In the genomic region with DNA sequence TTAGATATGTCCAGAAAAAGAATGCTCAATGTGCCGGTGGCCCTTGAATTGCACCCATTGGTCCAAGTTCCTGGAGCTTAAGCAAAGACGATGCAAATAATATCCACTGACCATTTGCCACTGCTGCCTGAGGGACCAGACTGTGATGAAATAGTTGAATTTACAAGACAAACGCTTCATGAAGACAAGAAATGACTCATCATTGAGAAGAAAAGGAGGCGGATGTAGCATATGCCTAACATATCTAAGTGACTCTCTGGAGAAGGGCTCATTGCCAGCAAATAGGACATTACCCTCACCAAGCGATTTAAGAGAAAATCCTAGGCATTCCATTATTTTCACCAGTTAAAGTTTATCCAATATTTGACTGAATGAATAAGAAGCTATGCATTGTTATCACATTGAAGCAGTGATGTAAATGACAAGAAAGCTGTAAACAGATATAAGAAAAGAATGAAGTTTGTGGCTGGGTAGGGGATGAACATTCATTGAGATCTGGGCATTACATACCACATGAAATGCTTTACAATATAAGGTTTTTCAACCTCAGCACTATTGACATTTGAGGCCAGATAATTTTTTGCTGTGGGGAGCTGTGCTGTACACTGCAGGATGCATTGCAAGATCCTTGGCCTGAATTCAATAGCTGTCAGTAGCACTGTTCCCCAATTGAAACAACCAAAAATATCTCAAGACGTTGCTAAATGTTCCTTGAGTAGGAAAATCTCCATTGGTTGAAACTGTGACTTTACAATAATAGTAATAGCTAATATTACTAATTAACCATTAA, we compare ENCODE assay signal across 15 cellular contexts. TPM values are rescaled to one million over a fixed set of nuclear protein-coding genes. Genes with fewer than 3 reads are reported as not detected.
DNase-seq lines count a peak whose midpoint lies in the region; ATAC-seq and TF ChIP-seq lines count a peak whose summit lies in the region.
"Had no signal": no experiment of that assay in that cellular context is flagged by ENCODE, and none has a peak within 500 bp of the region (broad histone marks: within the 10 kb centered on the region; RNA-seq: fewer than 3 reads in every experiment).

No MANE protein-coding gene starts in this region.

- no peaks in the 10 kb centered on the region for H3K36me3 Mint-ChIP-seq in natural killer cell
- H3K36me3 Mint-ChIP-seq: activated naive CD8-positive, alpha-beta T cell treated with anti-CD3 and anti-CD28 coated beads, Interleukin-2, amount 10 ng/mL, durations not matched to agents 7 days and 5 days had no signal

- no peaks in the 10 kb centered on the region for H3K27me3 Mint-ChIP-seq in natural killer cell (ENCODE audit: low read depth in 2 of 2)
- H3K27me3 Mint-ChIP-seq: activated B cell treated with CpG ODN at 0.5 μM for 24 hours; activated naive CD8-positive, alpha-beta T cell treated with anti-CD3 and anti-CD28 coated beads, Interleukin-2, amount 10 ng/mL, durations not matched to agents 7 days and 5 days had no signal

- TF ChIP-seq CTCF in natural killer cell (IDR thresholded peaks at IDR 0.05), result no peak

- intact Hi-C loops in natural killer cell (cut with micrococcal nuclease), result no loop called here

- H3K4me3 Mint-ChIP-seq in natural killer cell, result no peak overlapping the region
- H3K4me3 Mint-ChIP-seq: activated B cell treated with CpG ODN at 0.5 μM for 24 hours; activated naive CD8-positive, alpha-beta T cell treated with anti-CD3 and anti-CD28 coated beads, Interleukin-2, amount 10 ng/mL, durations not matched to agents 7 days and 5 days had no signal

- H3K27ac Mint-ChIP-seq in natural killer cell, result no peak overlapping the region
- H3K27ac Mint-ChIP-seq: activated B cell treated with CpG ODN at 0.5 μM for 24 hours; activated naive CD8-positive, alpha-beta T cell treated with anti-CD3 and anti-CD28 coated beads, Interleukin-2, amount 10 ng/mL, durations not matched to agents 7 days and 5 days had no signal

- DNase-seq in EL (peak; percentile 50), MG63 (peak; percentile 2), dermis blood vessel endothelial cell (peak; percentile 78), islet precursor cell (peak; percentile 51), natural killer cell (no peak), NOMO-1 treated with dmso at 0.1 percent for 144 hours (lab: John Stamatoyannopoulos, UW; ENCODE audit: unreplicated experiment) (no peak)
- DNase-seq in activated effector memory CD4-positive, alpha-beta T cell treated with Interleukin-2 at 50 U/mL for 16 hours, result no peak
- DNase-seq: activated B cell treated with CpG ODN at 0.5 μM for 24 hours; activated naive CD8-positive, alpha-beta T cell treated with anti-CD3 and anti-CD28 coated beads, Interleukin-2, amount 10 ng/mL, durations not matched to agents 7 days and 5 days; GF-D8; heart left ventricle; NCI-H2029 treated with DMSO at 0.1 percent for 48 hours had no signal

- H3K36me3 ChIP-seq in MG63, result no peaks in the 10 kb centered on the region
- H3K36me3 ChIP-seq: heart left ventricle had no signal

- H3K9me3 ChIP-seq in MG63, result no peaks in the 10 kb centered on the region
- H3K9me3 ChIP-seq: heart left ventricle had no signal

- H3K4me3 ChIP-seq in MG63, result no peak overlapping the region
- H3K4me3 ChIP-seq: heart left ventricle had no signal

- ATAC-seq in natural killer cell, result no peak
- ATAC-seq in GM18907 (IDR thresholded peaks at IDR 0.05; ENCODE audit: unreplicated experiment), result no peak
- ATAC-seq: heart left ventricle had no signal

- H3K4me1 Mint-ChIP-seq in natural killer cell, result no peaks in the 10 kb centered on the region
- H3K4me1 Mint-ChIP-seq: activated B cell treated with CpG ODN at 0.5 μM for 24 hours; activated naive CD8-positive, alpha-beta T cell treated with anti-CD3 and anti-CD28 coated beads, Interleukin-2, amount 10 ng/mL, durations not matched to agents 7 days and 5 days had no signal

- no peaks in the 10 kb centered on the region for H3K27me3 ChIP-seq in MG63
- H3K27me3 ChIP-seq: heart left ventricle had no signal

- H3K9me3 Mint-ChIP-seq in natural killer cell, result peaks cover 4 to 5% of the 10 kb centered on the region in 2 donors
- H3K9me3 Mint-ChIP-seq: activated B cell treated with CpG ODN at 0.5 μM for 24 hours; activated naive CD8-positive, alpha-beta T cell treated with anti-CD3 and anti-CD28 coated beads, Interleukin-2, amount 10 ng/mL, durations not matched to agents 7 days and 5 days had no signal

RNA-seq across cellular contexts. Expression of a gene that starts 49.0 kb away (rescaled TPM):
- not detected in 2 replicates for total RNA-seq in MG63 (2014; rRNA removed; shearing (Covaris generic); ENCODE audit: low replicate concordance)
- total RNA-seq in dermis blood vessel endothelial cell (not detected in 2 replicates), natural killer cell (not detected)
- total RNA-seq: activated B cell treated with CpG ODN at 0.5 μM for 24 hours; activated naive CD8-positive, alpha-beta T cell treated with anti-CD3 and anti-CD28 coated beads, Interleukin-2, amount 10 ng/mL, durations not matched to agents 7 days and 5 days; dermis microvascular lymphatic vessel endothelial cell; skeletal muscle tissue had no signal

Comparison
In these comparisons a context has a peak if more than half of its experiments do, and no peak if none do; other contexts are left out.
1. DNase-seq: peak in EL (single experiment), MG63 (single experiment), dermis blood vessel endothelial cell (single experiment) and islet precursor cell (single experiment); none in natural killer cell (single experiment), activated effector memory CD4-positive, alpha-beta T cell treated with Interleukin-2 at 50 U/mL for 16 hours (single experiment) and NOMO-1 treated with dmso at 0.1 percent for 144 hours (single experiment).